In genomic region chr15:69958494-69959134, GRCh38 we compare ENCODE assay signal across 1 cellular context.
TF ChIP-seq lines count a peak whose summit lies in the region.

No MANE protein-coding gene starts in this region.

TF ChIP-seq in GM23338, 12 proteins besides CTCF, POLR2A, EP300 and RAD21 (continued from another document):
- TF ChIP-seq REST (IDR thresholded peaks at IDR 0.05; ENCODE audit: unreplicated experiment) (no peak), CREB1 (CRISPR knock-in tag; IDR thresholded peaks at IDR 0.05; ENCODE audit: low read depth) (no peak)
